Comparison of ENCODE assay signal across 10 cellular contexts in genomic region chr12:52763036-52763659, GRCh38. TPM values are rescaled to one million over a fixed set of nuclear protein-coding genes. Genes with fewer than 3 reads are reported as not detected.
"Had no signal": no experiment of that assay in that cellular context is flagged by ENCODE, and none has a peak within 500 bp of the region (broad histone marks: within the 10 kb centered on the region; RNA-seq: fewer than 3 reads in every experiment).

No MANE protein-coding gene starts in this region.

- H3K4me3 Mint-ChIP-seq: GM23338, H9, HFFc6 had no signal

- H3K9me3 ChIP-seq: HAP-1 had no signal

- H3K27ac Mint-ChIP-seq: GM23338, H9, HFFc6 had no signal

- DNase-seq: GM23248, GOT3, H7, H9, HCEC 1CT, HFFc6 had no signal

- H3K27ac ChIP-seq: GM23248 had no signal

- H3K36me3 ChIP-seq: HAP-1 had no signal

- H3K4me1 ChIP-seq: HAP-1 had no signal

- H3K4me3 ChIP-seq: GM23248, GM23338, HAP-1 had no signal

- H3K4me1 Mint-ChIP-seq: GM23338, H9 had no signal

RNA-seq across cellular contexts. Expression of gene KRT76, which starts 14.0 kb away (rescaled TPM):
- total RNA-seq: GM23248, GM23338, H1, H4, H7, H9, HFFc6 had no signal
- polyA plus RNA-seq: GM23248, GM23338, H1 had no signal

RNA-seq across cellular contexts. Expression of gene KRT3, which starts 32.8 kb away (rescaled TPM):
- total RNA-seq: GM23248, GM23338, H1, H4, H7, H9, HFFc6 had no signal
- polyA plus RNA-seq: GM23248, GM23338, H1 had no signal

RNA-seq across cellular contexts. Expression of gene KRT4, which starts 50.8 kb away (rescaled TPM):
- total RNA-seq: GM23338, H1, H4, H7, H9 had no signal
- polyA plus RNA-seq: GM23248, GM23338, H1 had no signal

RNA-seq across cellular contexts. Expression of gene KRT77, which starts 59.8 kb away (rescaled TPM):
- total RNA-seq: GM23248, GM23338, H1, H4, H7, H9, HFFc6 had no signal
- polyA plus RNA-seq: GM23248, GM23338 had no signal
